Comparison of ENCODE assay signal across 8 cellular contexts in genomic region chr3:152257246-152258074, GRCh38. TPM values are rescaled to one million over a fixed set of nuclear protein-coding genes. Genes with fewer than 3 reads are reported as not detected.
A peak's percentile ranks its signal among the peaks of the same experiment; 100 is the strongest.
DNase-seq lines count a peak whose midpoint lies in the region; ATAC-seq, FAIRE-seq and TF ChIP-seq lines count a peak whose summit lies in the region.

No MANE protein-coding gene starts in this region.

- H3K79me2 ChIP-seq in Loucy (ENCODE audit: insufficient read depth, low read length), result peaks cover 75% of the 10 kb centered on the region

- peak; percentile 81 for ATAC-seq in GM21786 (IDR thresholded peaks at IDR 0.05; ENCODE audit: unreplicated experiment)

- peak overlapping the region; percentile 73 for H3K9ac ChIP-seq in Loucy (ENCODE audit: low read depth, low read length, poor library complexity, severe bottlenecking)

- H3K4me1 ChIP-seq in Loucy (ENCODE audit: insufficient read depth, low read length, poor library complexity, severe bottlenecking), result peaks cover 73% of the 10 kb centered on the region
- no peaks in the 10 kb centered on the region for H3K4me1 ChIP-seq in SJCRH30

- DNase-seq in GM18507 (ENCODE audit: extremely low spot score, insufficient read length, low read depth) (no peak), iris pigment epithelial cell (ENCODE audit: low read depth) (peak; percentile 31), inferior parietal cortex (ENCODE audit: extremely low spot score) (no peak), NCI-H2196 (lab: John Stamatoyannopoulos, UW; ENCODE audit: unreplicated experiment) (no peak), DMS79 (lab: John Stamatoyannopoulos, UW) (no peak), SJCRH30 (no peak)

- H4K20me1 ChIP-seq in Loucy (ENCODE audit: insufficient read depth, low read length, poor library complexity, severe bottlenecking), result no peaks in the 10 kb centered on the region

- H3K9me3 ChIP-seq in Loucy (ENCODE audit: insufficient read depth, low read depth, low read length) (no peaks in the 10 kb centered on the region), SJCRH30 (replicated peaks) (no peaks in the 10 kb centered on the region)

- H2AFZ ChIP-seq in Loucy (ENCODE audit: low read length), result no peak overlapping the region

- H3K27me3 ChIP-seq in Loucy (ENCODE audit: insufficient read depth, low read length, poor library complexity, severe bottlenecking) (no peaks in the 10 kb centered on the region), SJCRH30 (no peaks in the 10 kb centered on the region)

- peaks cover 11% of the 10 kb centered on the region for H3F3A ChIP-seq in Loucy (ENCODE audit: low read depth)

- H3K36me3 ChIP-seq in Loucy (ENCODE audit: insufficient read depth, low read length) (no peaks in the 10 kb centered on the region), SJCRH30 (no peaks in the 10 kb centered on the region)

- TF ChIP-seq CTCF in Loucy (conservative IDR thresholded peaks at IDR 0.05; ENCODE audit: low read length), result no peak

- FAIRE-seq in GM18507 (lab: Jason Lieb, UNC), result peak; percentile 95

- H3K4me3 ChIP-seq in Loucy (ENCODE audit: low read length, poor library complexity, severe bottlenecking) (peak overlapping the region; percentile 65), SJCRH30 (no peak overlapping the region)

- no peak overlapping the region for H3K27ac ChIP-seq in SJCRH30

- no peaks in the 10 kb centered on the region for H3K9me2 ChIP-seq in Loucy (replicated peaks; ENCODE audit: low read depth, low read length)

- H3K4me2 ChIP-seq in Loucy (ENCODE audit: low read depth, low read length, poor library complexity, severe bottlenecking), result peak overlapping the region; percentile 86

RNA-seq across cellular contexts. Expression of gene MBNL1, which starts 11.3 kb away (rescaled TPM):
- total RNA-seq in SJCRH30 (2014; rRNA removed; shearing (Covaris generic)), result 72.3 and 90.5 TPM in 2 replicates
